Comparison of ENCODE assay signal across 10 cellular contexts in the genomic region with DNA sequence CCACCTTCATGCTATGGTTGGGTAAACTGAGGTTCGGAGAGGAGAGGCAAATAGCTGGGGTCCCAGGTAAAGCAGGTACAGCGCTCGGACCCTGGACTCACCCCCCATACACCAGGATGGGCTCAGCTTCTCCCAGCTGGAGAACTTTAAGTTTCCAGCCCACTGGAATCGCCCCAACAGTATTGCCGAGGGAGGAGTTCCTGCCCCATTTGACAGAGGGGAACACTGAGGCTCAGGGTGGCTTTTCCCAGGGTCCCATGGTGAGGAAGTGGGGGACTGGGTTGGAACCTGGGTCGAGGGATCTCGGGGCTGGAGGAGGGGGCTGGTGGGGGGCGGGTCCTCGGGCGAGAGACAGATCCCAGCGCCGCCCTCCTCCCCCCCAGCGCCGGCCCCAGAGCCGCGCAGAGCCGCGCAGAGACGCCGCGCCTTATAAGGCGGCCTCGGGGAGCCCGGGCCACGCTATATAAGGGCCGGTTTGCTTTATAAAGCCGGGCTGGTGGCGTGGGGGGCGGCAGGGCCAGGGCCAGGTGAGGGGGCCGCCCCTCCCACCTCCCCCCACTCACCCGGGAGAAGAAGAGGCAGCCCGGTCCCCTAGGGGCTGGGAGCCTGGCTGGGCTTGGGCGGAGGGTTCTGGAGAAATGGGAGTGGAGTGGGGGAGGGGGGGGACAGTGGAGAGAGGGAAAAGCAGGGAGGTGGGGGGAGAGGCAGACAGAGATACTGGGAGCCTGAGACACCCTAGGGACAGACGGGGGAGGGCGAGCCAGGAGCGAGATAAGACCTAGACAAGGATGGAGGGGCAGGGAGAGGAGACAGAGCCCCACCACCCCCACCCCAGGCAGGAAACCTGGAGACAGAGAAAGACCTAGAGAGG. TPM values are rescaled to one million over a fixed set of nuclear protein-coding genes. Genes with fewer than 3 reads are reported as not detected.
DNase-seq lines count a peak whose midpoint lies in the region; ATAC-seq and TF ChIP-seq lines count a peak whose summit lies in the region.
"Had no signal": no experiment of that assay in that cellular context is flagged by ENCODE, and none has a peak within 500 bp of the region (broad histone marks: within the 10 kb centered on the region; RNA-seq: fewer than 3 reads in every experiment).

No MANE protein-coding gene starts in this region.

- H3K27me3 ChIP-seq in ectodermal cell (ENCODE audit: control insufficient read depth, insufficient read depth, low read length, poor library complexity, severe bottlenecking) (peaks cover 1% of the 10 kb centered on the region), lung (ENCODE audit: control insufficient read depth, insufficient read depth) (peaks cover 8% of the 10 kb centered on the region)

- 10% methylated on average over 34 to 36 of the region's 36 CpGs for WGBS in ectodermal cell, 2 experiments
- WGBS in lung, 2 donors, result 14 to 16% methylated on average over 29 to 36 of the region's 36 CpGs

- H3K36me3 ChIP-seq in ectodermal cell (ENCODE audit: control insufficient read depth, insufficient read depth, low read length) (no peaks in the 10 kb centered on the region), lung (ENCODE audit: control insufficient read depth in 2 of 2, insufficient read depth in 2 of 2, low read length in 2 of 2) (no peaks in the 10 kb centered on the region)

- TF ChIP-seq CTCF in lung (IDR thresholded peaks at IDR 0.05; ENCODE audit: control extremely low read depth, extremely low read depth), result no peak

- ATAC-seq in lung (ENCODE audit: insufficient read depth, low FRiP score) (no peak), GM21528 (IDR thresholded peaks at IDR 0.05; ENCODE audit: low FRiP score, unreplicated experiment) (no peak)

- H3K4me3 ChIP-seq in ectodermal cell (ENCODE audit: insufficient read depth, low read depth, low read length) (peak overlapping the region; percentile 36), lung (peak overlapping the region; percentile 28)

- H3K27ac ChIP-seq in ectodermal cell (ENCODE audit: insufficient read depth, low read depth, low read length, poor library complexity, severe bottlenecking) (no peak overlapping the region), lung (ENCODE audit: low read depth in 1 of 2, low read length in 1 of 2) (peak overlapping the region; percentile 44 to 86)

- DNase-seq in NCI-H2227 (lab: John Stamatoyannopoulos, UW; ENCODE audit: unreplicated experiment) (peak; percentile 59), NCI-H2227 treated with DMSO at 0.1 percent for 48 hours (lab: John Stamatoyannopoulos, UW) (no peak), lung (ENCODE audit: low spot score) (no peak), ureter (ENCODE audit: low spot score) (peak; percentile 61), Ammon's horn (ENCODE audit: low spot score) (no peak)
- no peak for DNase-seq in effector CD4-positive, alpha-beta T cell
- DNase-seq: KBM-7 had no signal

- no peaks in the 10 kb centered on the region for H3K9me3 ChIP-seq in ectodermal cell (ENCODE audit: control insufficient read depth, low read length)
- no peaks in the 10 kb centered on the region for H3K9me3 ChIP-seq in lung (ENCODE audit: control insufficient read depth in 2 of 2, insufficient read depth in 1 of 2, low read length in 1 of 2)

- H3K4me1 ChIP-seq in ectodermal cell (ENCODE audit: control insufficient read depth, insufficient read depth, low read length), result peaks cover 17% of the 10 kb centered on the region
- H3K4me1 ChIP-seq in lung (ENCODE audit: control insufficient read depth in 2 of 2, insufficient read depth in 2 of 2, low read length in 2 of 2), result peaks cover 0 to 5% of the 10 kb centered on the region in 2 donors

RNA-seq across cellular contexts. Expression of gene CNN1, which starts 1.1 kb away (rescaled TPM):
- polyA plus RNA-seq in ectodermal cell (2013, experiment 1 of 4), result 25.0 TPM
- 23.7 TPM for polyA plus RNA-seq in ectodermal cell (2013, experiment 2 of 4)
- polyA plus RNA-seq in ectodermal cell (2013, experiment 3 of 4), result 19.1 TPM
- polyA plus RNA-seq in ectodermal cell (2013, experiment 4 of 4), result 19.8 TPM
- 10 to 100 TPM; 16.5 to 34.9 TPM for total RNA-seq in lung
- 10 to 100 TPM; 17.2 to 27.8 TPM for polyA plus RNA-seq in lung
- total RNA-seq in ureter, result 301 TPM
- total RNA-seq: activated CD8-positive, alpha-beta memory T cell treated with anti-CD3 and anti-CD28 coated beads for 36 hours had no signal

RNA-seq across cellular contexts. Expression of gene ECSIT, which starts 10.8 kb away (rescaled TPM):
- polyA plus RNA-seq in ectodermal cell (2013, experiment 1 of 4), result 29.3 TPM
- 24.4 TPM for polyA plus RNA-seq in ectodermal cell (2013, experiment 2 of 4)
- polyA plus RNA-seq in ectodermal cell (2013, experiment 3 of 4), result 23.9 TPM
- 25.2 TPM for polyA plus RNA-seq in ectodermal cell (2013, experiment 4 of 4)
- 10 to 100 TPM; 31.7 to 46.4 TPM for total RNA-seq in lung
- 10 to 100 TPM; 34.4 to 58.8 TPM for polyA plus RNA-seq in lung
- total RNA-seq in ureter, result 43.7 TPM

RNA-seq across cellular contexts. Expression of gene ELOF1, which starts 19.3 kb away (rescaled TPM):
- 56.5 TPM for polyA plus RNA-seq in ectodermal cell (2013, experiment 1 of 4)
- 59.9 TPM for polyA plus RNA-seq in ectodermal cell (2013, experiment 2 of 4)
- 46.9 TPM for polyA plus RNA-seq in ectodermal cell (2013, experiment 3 of 4)
- polyA plus RNA-seq in ectodermal cell (2013, experiment 4 of 4), result 55.0 TPM
- total RNA-seq in lung (10 to 100 TPM; 19.2 to 64.2 TPM), ureter (46.2 TPM)
- polyA plus RNA-seq in lung, result 10 to 100 TPM; 56.9 to 82.8 TPM

RNA-seq across cellular contexts. Expression of gene ZNF653, which starts 34.1 kb away (rescaled TPM):
- 13.0 TPM for polyA plus RNA-seq in ectodermal cell (2013, experiment 1 of 4)
- polyA plus RNA-seq in ectodermal cell (2013, experiment 2 of 4), result 13.2 TPM
- polyA plus RNA-seq in ectodermal cell (2013, experiment 3 of 4), result 14.4 TPM
- 14.1 TPM for polyA plus RNA-seq in ectodermal cell (2013, experiment 4 of 4)
- total RNA-seq in lung (10 to 100 TPM in 1 of 2 donors, 1 to 10 TPM in 1; 5.4 to 12.9 TPM), ureter (10.9 TPM)
- polyA plus RNA-seq in lung, result 10 to 100 TPM in 1 of 2 donors, 1 to 10 TPM in 1; 7.7 to 10.2 TPM

RNA-seq across cellular contexts. Expression of gene ACP5, which starts 37.7 kb away (rescaled TPM):
- polyA plus RNA-seq in ectodermal cell (2013, experiment 1 of 4), result 1.2 TPM
- polyA plus RNA-seq in ectodermal cell (2013, experiment 2 of 4), result 0.55 TPM
- polyA plus RNA-seq in ectodermal cell (2013, experiment 3 of 4), result 0.75 TPM
- 0.45 TPM for polyA plus RNA-seq in ectodermal cell (2013, experiment 4 of 4)
- total RNA-seq in lung (100 to 1,000 TPM in 1 of 2 donors, 10 to 100 TPM in 1; 22.5 to 184 TPM), ureter (19.9 TPM)
- 100 to 1,000 TPM in 1 of 2 donors, 10 to 100 TPM in 1; 95.6 to 301 TPM for polyA plus RNA-seq in lung

Comparison
In these comparisons a context has a peak if more than half of its experiments do, and no peak if none do; other contexts are left out.
1. DNase-seq: peak in NCI-H2227 (single experiment) and ureter (single experiment); none in NCI-H2227 treated with DMSO at 0.1 percent for 48 hours (single experiment), lung (single experiment), Ammon's horn (single experiment) and effector CD4-positive, alpha-beta T cell (single experiment).